8 cellular contexts compared by ENCODE assay signal in genomic region chr4:145099653-145100052, GRCh38. TPM values are rescaled to one million over a fixed set of nuclear protein-coding genes. Genes with fewer than 3 reads are reported as not detected.
DNase-seq lines count a peak whose midpoint lies in the region; ATAC-seq lines count a peak whose summit lies in the region.

No MANE protein-coding gene starts in this region.

- no peaks in the 10 kb centered on the region for H3K9me3 Mint-ChIP-seq in CD4-positive, CD25-positive, alpha-beta regulatory T cell

- H3K4me3 Mint-ChIP-seq in CD4-positive, CD25-positive, alpha-beta regulatory T cell = peak overlapping the region; percentile 95 to 99 (median 97)

- H3K36me3 Mint-ChIP-seq in CD4-positive, CD25-positive, alpha-beta regulatory T cell = peaks cover 8% of the 10 kb centered on the region

- DNase-seq in CD4-positive, CD25-positive, alpha-beta regulatory T cell = peak in 1 of 3 donors; percentile 6
- DNase-seq in Jurkat, Clone E6-1 (ENCODE audit: low read depth, low spot score) = no peak
- DNase-seq in astrocyte of the hippocampus (ENCODE audit: low read depth, low spot score) (peak; percentile 11), cortex of kidney (lab: John Stamatoyannopoulos, UW) (no peak)
- DNase-seq in stimulated activated naive CD4-positive, alpha-beta T cell (lab: John Stamatoyannopoulos, UW) = no peak
- DNase-seq in effector CD4-positive, alpha-beta T cell = no peak

- H3K4me1 Mint-ChIP-seq in CD4-positive, CD25-positive, alpha-beta regulatory T cell = peaks cover 22 to 47% (median 30%) of the 10 kb centered on the region in 4 donors

- H3K27ac ChIP-seq in CD4-positive, CD25-positive, alpha-beta regulatory T cell (ENCODE audit: insufficient read depth, low read length, poor library complexity, severe bottlenecking) = no peak overlapping the region
- H3K27ac ChIP-seq in muscle layer of duodenum (ENCODE audit: low read length) = peak overlapping the region; percentile 98

- H3K27ac Mint-ChIP-seq in CD4-positive, CD25-positive, alpha-beta regulatory T cell = peak overlapping the region in 2 of 3 donors; percentile 98 to 99

- ATAC-seq in CD4-positive, CD25-positive, alpha-beta regulatory T cell (ENCODE audit: low read depth in 2 of 2) = no peak
- ATAC-seq in GM18520 (IDR thresholded peaks at IDR 0.05; ENCODE audit: unreplicated experiment) = no peak

- no peaks in the 10 kb centered on the region for H3K27me3 ChIP-seq in CD4-positive, CD25-positive, alpha-beta regulatory T cell (ENCODE audit: control insufficient read depth, insufficient read depth, low read length)
- H3K27me3 ChIP-seq in muscle layer of duodenum (ENCODE audit: low read depth, low read length) = no peaks in the 10 kb centered on the region

- peaks cover 54% of the 10 kb centered on the region for H3K4me1 ChIP-seq in CD4-positive, CD25-positive, alpha-beta regulatory T cell (ENCODE audit: control insufficient read depth, insufficient read depth, low read length, poor library complexity, severe bottlenecking)
- H3K4me1 ChIP-seq in muscle layer of duodenum (ENCODE audit: control insufficient read depth in 1 of 2, insufficient read depth in 2 of 2, low read length in 2 of 2) = peaks cover 0 to 36% of the 10 kb centered on the region in 2 donors

- H3K4me3 ChIP-seq in CD4-positive, CD25-positive, alpha-beta regulatory T cell (ENCODE audit: low read depth, low read length) = peak overlapping the region; percentile 91
- peak overlapping the region; percentile 63 for H3K4me3 ChIP-seq in Jurkat, Clone E6-1 (ENCODE audit: low read length)
- H3K4me3 ChIP-seq in muscle layer of duodenum (ENCODE audit: low read depth in 1 of 2, low read length in 2 of 2) = peak overlapping the region; percentile 83 to 95

- peaks cover 11% of the 10 kb centered on the region for H3K36me3 ChIP-seq in CD4-positive, CD25-positive, alpha-beta regulatory T cell (ENCODE audit: control insufficient read depth, insufficient read depth, low read length)
- peaks cover under 1 to 14% of the 10 kb centered on the region in 2 donors for H3K36me3 ChIP-seq in muscle layer of duodenum (ENCODE audit: control insufficient read depth in 1 of 2, insufficient read depth in 2 of 2, low read length in 2 of 2)

- H3K9me3 ChIP-seq in CD4-positive, CD25-positive, alpha-beta regulatory T cell (ENCODE audit: control insufficient read depth in 2 of 2, low read length in 2 of 2) = no peaks in the 10 kb centered on the region
- H3K9me3 ChIP-seq in muscle layer of duodenum (ENCODE audit: control insufficient read depth in 1 of 2, low read length in 2 of 2) = no peaks in the 10 kb centered on the region

- H3K27me3 Mint-ChIP-seq in CD4-positive, CD25-positive, alpha-beta regulatory T cell = no peaks in the 10 kb centered on the region

RNA-seq across cellular contexts. Expression of gene ABCE1, which starts 1.5 kb away (rescaled TPM):
- 41.4 TPM for total RNA-seq in CD4-positive, CD25-positive, alpha-beta regulatory T cell
- 10 to 100 TPM; 59.1 to 71.8 (median 66.1) TPM for polyA plus RNA-seq in CD4-positive, CD25-positive, alpha-beta regulatory T cell
- polyA plus RNA-seq in Jurkat, Clone E6-1 (2012; ENCODE audit: insufficient read depth, insufficient read length) = 156 TPM

RNA-seq across cellular contexts. Expression of gene ANAPC10, which starts 1.7 kb away (rescaled TPM):
- 30.6 TPM for total RNA-seq in CD4-positive, CD25-positive, alpha-beta regulatory T cell
- polyA plus RNA-seq in CD4-positive, CD25-positive, alpha-beta regulatory T cell = 10 to 100 TPM; 38.5 to 56.9 (median 41.2) TPM
- 49.4 TPM for polyA plus RNA-seq in Jurkat, Clone E6-1 (2012; ENCODE audit: insufficient read depth, insufficient read length)
